Comparison of ENCODE assay signal across 1 cellular context in genomic region chr15:40600956-40601355, GRCh38.
TF ChIP-seq lines count a peak whose summit lies in the region.

No MANE protein-coding gene starts in this region.

TF ChIP-seq in IMR-90, 13 proteins besides CTCF, POLR2A, EP300 and RAD21 (continued from another document):
- no peak for TF ChIP-seq CHD1 (IDR thresholded peaks at IDR 0.05; ENCODE audit: low read depth, low read length)
- TF ChIP-seq, protein P1, sequence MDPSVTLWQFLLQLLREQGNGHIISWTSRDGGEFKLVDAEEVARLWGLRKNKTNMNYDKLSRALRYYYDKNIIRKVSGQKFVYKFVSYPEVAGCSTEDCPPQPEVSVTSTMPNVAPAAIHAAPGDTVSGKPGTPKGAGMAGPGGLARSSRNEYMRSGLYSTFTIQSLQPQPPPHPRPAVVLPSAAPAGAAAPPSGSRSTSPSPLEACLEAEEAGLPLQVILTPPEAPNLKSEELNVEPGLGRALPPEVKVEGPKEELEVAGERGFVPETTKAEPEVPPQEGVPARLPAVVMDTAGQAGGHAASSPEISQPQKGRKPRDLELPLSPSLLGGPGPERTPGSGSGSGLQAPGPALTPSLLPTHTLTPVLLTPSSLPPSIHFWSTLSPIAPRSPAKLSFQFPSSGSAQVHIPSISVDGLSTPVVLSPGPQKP (IDR thresholded peaks at IDR 0.05; ENCODE audit: borderline replicate concordance, low read depth, low read length), result no peak
- TF ChIP-seq MXI1 (IDR thresholded peaks at IDR 0.05; ENCODE audit: borderline replicate concordance, low read depth, low read length), result no peak
- no peak for TF ChIP-seq RFX5 (IDR thresholded peaks at IDR 0.05; ENCODE audit: low read depth, low read length)
- TF ChIP-seq MAFK (IDR thresholded peaks at IDR 0.05; ENCODE audit: low read depth, low read length), result no peak
- no peak for TF ChIP-seq CEBPB (IDR thresholded peaks at IDR 0.05; ENCODE audit: low read depth, low read length)
TF ChIP-seq in IMR-90: peak in this region for 0.
